In genomic region chr10:8040651-8041050, GRCh38 we compare ENCODE assay signal across 25 cellular contexts.
"Had no signal": no experiment of that assay in that cellular context is flagged by ENCODE, and none has a peak within 500 bp of the region (broad histone marks: within the 10 kb centered on the region; RNA-seq: fewer than 3 reads in every experiment).

No MANE protein-coding gene starts in this region.

- FAIRE-seq: frontal cortex, kidney, pancreas had no signal

- H3K36me3 Mint-ChIP-seq: immature natural killer cell, mesothelial cell of epicardium had no signal

- DNase-seq: dermis blood vessel endothelial cell; effector memory CD4-positive, alpha-beta T cell; erythroblast; esophagus squamous epithelium; hypothalamus; immature natural killer cell; kidney; left lung; mesenchymal stem cell; mucosa of descending colon; naive B cell; pancreas; stimulated activated CD4-positive, alpha-beta T cell treated with anti-CD3 and anti-CD28 coated beads, Interleukin-12 subunit alpha, Interleukin-12 subunit beta, amount 100 ng/mL, for 4 hours; stimulated activated CD4-positive, alpha-beta T cell treated with anti-CD3 and anti-CD28 coated beads, Interleukin-1b, Interleukin-23, amount 100 ng/mL, for 48 hours; stimulated activated CD4-positive, alpha-beta T cell treated with anti-CD3 and anti-CD28 coated beads, Interleukin-4, amount 100 ng/mL, for 1 hour; stimulated activated CD8-positive, alpha-beta memory T cell treated with anti-CD3 and anti-CD28 coated beads, Interleukin-4, amount 100 ng/mL, for 48 hours; stimulated activated naive CD8-positive, alpha-beta T cell treated with anti-CD3 and anti-CD28 coated beads, Interleukin-15, amount 100 ng/mL, for 72 hours; transverse colon; upper lobe of right lung; uterus had no signal

- H3K4me3 Mint-ChIP-seq: immature natural killer cell; mesothelial cell of epicardium; natural killer cell treated with Interleukin-12 subunit alpha and Interleukin-12 subunit beta and Interleukin-15 and Interleukin-18, amount 100 ng/mL, for 72 hours; neural crest cell; stimulated activated naive CD8-positive, alpha-beta T cell treated with anti-CD3 and anti-CD28 coated beads, Interleukin-15, amount 100 ng/mL, for 72 hours had no signal

- ATAC-seq: left lung; mucosa of descending colon; natural killer cell treated with Interleukin-12 subunit alpha and Interleukin-12 subunit beta and Interleukin-15 and Interleukin-18, amount 100 ng/mL, for 72 hours; pancreas; sciatic nerve; stimulated activated naive CD8-positive, alpha-beta T cell treated with anti-CD3 and anti-CD28 coated beads, Interleukin-15, amount 100 ng/mL, for 72 hours; upper lobe of right lung had no signal

- H3K27ac Mint-ChIP-seq: mesothelial cell of epicardium; natural killer cell treated with Interleukin-12 subunit alpha and Interleukin-12 subunit beta and Interleukin-15 and Interleukin-18, amount 100 ng/mL, for 72 hours; stimulated activated naive CD8-positive, alpha-beta T cell treated with anti-CD3 and anti-CD28 coated beads, Interleukin-15, amount 100 ng/mL, for 72 hours had no signal

- H3K9me3 Mint-ChIP-seq: mesothelial cell of epicardium; natural killer cell treated with Interleukin-12 subunit alpha and Interleukin-12 subunit beta and Interleukin-15 and Interleukin-18, amount 100 ng/mL, for 72 hours; neural crest cell; stimulated activated naive CD8-positive, alpha-beta T cell treated with anti-CD3 and anti-CD28 coated beads, Interleukin-15, amount 100 ng/mL, for 72 hours had no signal
